21 cellular contexts compared by ENCODE assay signal in the genomic region with DNA sequence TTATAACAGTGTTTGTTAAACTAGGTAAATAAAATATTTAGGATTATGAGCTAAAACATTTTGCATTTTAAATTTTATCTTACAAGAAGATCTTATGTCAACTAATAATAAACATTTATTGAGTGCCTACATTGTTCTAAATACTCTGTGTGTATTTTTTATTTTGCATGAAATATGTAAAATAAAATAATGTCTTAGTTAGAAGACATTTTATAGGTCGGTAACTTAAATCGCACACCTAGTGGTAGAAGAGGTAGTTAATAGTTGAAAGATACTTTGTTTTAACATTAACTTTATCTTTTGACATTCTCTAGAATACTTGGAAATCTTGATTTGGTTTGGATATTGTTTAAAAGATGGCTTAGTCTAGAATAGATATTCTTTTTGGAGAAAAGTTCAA.
"Had no signal": no experiment of that assay in that cellular context is flagged by ENCODE, and none has a peak within 500 bp of the region (broad histone marks: within the 10 kb centered on the region; RNA-seq: fewer than 3 reads in every experiment).

No MANE protein-coding gene starts in this region.

- H2AFZ ChIP-seq: neural progenitor cell had no signal

- H3K4me3 ChIP-seq: body of pancreas, colonic mucosa, gastrocnemius medialis, neural progenitor cell, spleen, testis, transverse colon had no signal

- ATAC-seq: body of pancreas, gastrocnemius medialis, left colon, natural killer cell, right cardiac atrium, T-helper 17 cell had no signal

- H3K4me1 ChIP-seq: colonic mucosa, neural progenitor cell, testis, transverse colon had no signal

- H3K9me3 ChIP-seq: body of pancreas, colonic mucosa, gastrocnemius medialis, testis, transverse colon had no signal

- DNase-seq: activated B cell treated with CpG ODN at 0.5 μM for 24 hours; activated effector memory CD4-positive, alpha-beta T cell treated with Interleukin-2 at 50 U/mL for 16 hours; activated naive CD4-positive, alpha-beta T cell treated with Interleukin-2 at 50 U/mL for 16 hours; aorta; body of pancreas; colonic mucosa; effector CD8-positive, alpha-beta T cell; gastrocnemius medialis; glutamatergic neuron; left colon; natural killer cell; occipital lobe; posterior cingulate gyrus; right cardiac atrium; spleen; stimulated activated naive CD4-positive, alpha-beta T cell; T-helper 17 cell; testis; transverse colon had no signal

- H3K36me3 ChIP-seq: colonic mucosa, neural progenitor cell, transverse colon had no signal

- H3K27ac ChIP-seq: body of pancreas, colonic mucosa, gastrocnemius medialis, neural progenitor cell, spleen, testis, transverse colon had no signal

- H3K9ac ChIP-seq: neural progenitor cell had no signal

- H3K4me2 ChIP-seq: neural progenitor cell had no signal

- FAIRE-seq: keratinocyte had no signal

- H3K27me3 ChIP-seq: body of pancreas, colonic mucosa, gastrocnemius medialis, neural progenitor cell, spleen, testis, transverse colon had no signal
